11 cellular contexts compared by ENCODE assay signal in genomic region chr9:37144762-37145161, GRCh38. TPM values are rescaled to one million over a fixed set of nuclear protein-coding genes. Genes with fewer than 3 reads are reported as not detected.
A peak's percentile ranks its signal among the peaks of the same experiment; 100 is the strongest.
DNase-seq lines count a peak whose midpoint lies in the region; ATAC-seq and TF ChIP-seq lines count a peak whose summit lies in the region.
"Had no signal": no experiment of that assay in that cellular context is flagged by ENCODE, and none has a peak within 500 bp of the region (broad histone marks: within the 10 kb centered on the region; RNA-seq: fewer than 3 reads in every experiment).

No MANE protein-coding gene starts in this region.

- no peaks in the 10 kb centered on the region for H3K9me3 Mint-ChIP-seq in activated T-cell treated with anti-CD3 and anti-CD28 coated beads, Interleukin-2, amount 50 U/mL, for 24 hours
- peaks cover 1% of the 10 kb centered on the region for H3K9me3 Mint-ChIP-seq in activated naive CD8-positive, alpha-beta T cell treated with anti-CD3 and anti-CD28 coated beads for 36 hours
- no peaks in the 10 kb centered on the region for H3K9me3 Mint-ChIP-seq in stimulated activated naive B cell treated with anti-CD40 and anti-IgM and Interleukin-4, amounts not matched to agents 10 μg/mL and 1 μg/mL and 100 μg/mL, for 72 hours
- H3K9me3 Mint-ChIP-seq: nephron had no signal

- peak overlapping the region; percentile 9 for H3K27ac Mint-ChIP-seq in activated T-cell treated with anti-CD3 and anti-CD28 coated beads, Interleukin-2, amount 50 U/mL, for 24 hours
- H3K27ac Mint-ChIP-seq in activated naive CD8-positive, alpha-beta T cell treated with anti-CD3 and anti-CD28 coated beads for 36 hours = peak overlapping the region; percentile 27
- peak overlapping the region; percentile 65 for H3K27ac Mint-ChIP-seq in stimulated activated naive B cell treated with anti-CD40 and anti-IgM and Interleukin-4, amounts not matched to agents 10 μg/mL and 1 μg/mL and 100 μg/mL, for 72 hours
- H3K27ac Mint-ChIP-seq: nephron had no signal

- no peak for TF ChIP-seq CTCF in omental fat pad (IDR thresholded peaks at IDR 0.05)

- H3K36me3 Mint-ChIP-seq in activated T-cell treated with anti-CD3 and anti-CD28 coated beads, Interleukin-2, amount 50 U/mL, for 24 hours (ENCODE audit: low read depth) = peaks cover 56% of the 10 kb centered on the region
- H3K36me3 Mint-ChIP-seq in activated naive CD8-positive, alpha-beta T cell treated with anti-CD3 and anti-CD28 coated beads for 36 hours = peaks cover 43% of the 10 kb centered on the region
- H3K36me3 Mint-ChIP-seq in stimulated activated naive B cell treated with anti-CD40 and anti-IgM and Interleukin-4, amounts not matched to agents 10 μg/mL and 1 μg/mL and 100 μg/mL, for 72 hours = peaks cover 14 to 28% of the 10 kb centered on the region in 2 donors

- ATAC-seq in HG03039 (IDR thresholded peaks at IDR 0.05; ENCODE audit: unreplicated experiment) = peak; percentile 45
- ATAC-seq in stimulated activated naive B cell treated with anti-CD40 and anti-IgM and Interleukin-4, amounts not matched to agents 10 μg/mL and 1 μg/mL and 100 μg/mL, for 72 hours (replicated peaks) = peak; percentile 72 to 84
- ATAC-seq in omental fat pad (ENCODE audit: low FRiP score) = no peak

- no peaks in the 10 kb centered on the region for H3K27me3 Mint-ChIP-seq in activated T-cell treated with anti-CD3 and anti-CD28 coated beads, Interleukin-2, amount 50 U/mL, for 24 hours
- no peaks in the 10 kb centered on the region for H3K27me3 Mint-ChIP-seq in activated naive CD8-positive, alpha-beta T cell treated with anti-CD3 and anti-CD28 coated beads for 36 hours
- H3K27me3 Mint-ChIP-seq in stimulated activated naive B cell treated with anti-CD40 and anti-IgM and Interleukin-4, amounts not matched to agents 10 μg/mL and 1 μg/mL and 100 μg/mL, for 72 hours = no peaks in the 10 kb centered on the region

- H3K4me3 Mint-ChIP-seq in activated T-cell treated with anti-CD3 and anti-CD28 coated beads, Interleukin-2, amount 50 U/mL, for 24 hours = no peak overlapping the region
- H3K4me3 Mint-ChIP-seq in activated naive CD8-positive, alpha-beta T cell treated with anti-CD3 and anti-CD28 coated beads for 36 hours = no peak overlapping the region
- peak overlapping the region; percentile 13 to 36 for H3K4me3 Mint-ChIP-seq in stimulated activated naive B cell treated with anti-CD40 and anti-IgM and Interleukin-4, amounts not matched to agents 10 μg/mL and 1 μg/mL and 100 μg/mL, for 72 hours
- H3K4me3 Mint-ChIP-seq: nephron had no signal

- peaks cover 55% of the 10 kb centered on the region for H3K4me1 Mint-ChIP-seq in activated T-cell treated with anti-CD3 and anti-CD28 coated beads, Interleukin-2, amount 50 U/mL, for 24 hours (ENCODE audit: low read depth)
- peaks cover 44% of the 10 kb centered on the region for H3K4me1 Mint-ChIP-seq in activated naive CD8-positive, alpha-beta T cell treated with anti-CD3 and anti-CD28 coated beads for 36 hours
- peaks cover 25 to 52% of the 10 kb centered on the region in 2 donors for H3K4me1 Mint-ChIP-seq in stimulated activated naive B cell treated with anti-CD40 and anti-IgM and Interleukin-4, amounts not matched to agents 10 μg/mL and 1 μg/mL and 100 μg/mL, for 72 hours

- DNase-seq in activated T-cell treated with anti-CD3 and anti-CD28 coated beads, Interleukin-2, amount 50 U/mL, for 24 hours = no peak
- DNase-seq in activated T-cell treated with anti-CD3 and anti-CD28 coated beads, Interleukin-2, amount 50 U/mL, for 1 hour = no peak
- no peak for DNase-seq in activated naive CD8-positive, alpha-beta T cell treated with anti-CD3 and anti-CD28 coated beads for 36 hours
- no peak for DNase-seq in stimulated activated naive B cell treated with anti-CD40 and anti-IgM and Interleukin-4, amounts not matched to agents 10 μg/mL and 1 μg/mL and 100 μg/mL, for 72 hours
- DNase-seq in epidermal melanocyte (ENCODE audit: insufficient read length, low spot score) (no peak), omental fat pad (ENCODE audit: low spot score) (no peak), MV-4-11 (lab: John Stamatoyannopoulos, UW) (no peak)
- DNase-seq: activated CD8-positive, alpha-beta memory T cell treated with anti-CD3 and anti-CD28 coated beads, Interleukin-2, amount 50 U/mL, for 4 hours; stimulated activated CD8-positive, alpha-beta memory T cell treated with anti-CD3 and anti-CD28 coated beads, Interleukin-4, amount 100 ng/mL, for 48 hours had no signal

RNA-seq across cellular contexts. Expression of gene ZCCHC7, which starts 24.4 kb away (rescaled TPM):
- total RNA-seq in activated naive CD8-positive, alpha-beta T cell treated with anti-CD3 and anti-CD28 coated beads for 36 hours = 10 to 100 TPM; 35.4 to 37.5 TPM
- total RNA-seq in omental fat pad = 10 to 100 TPM; 11.7 to 24.6 (median 13.6) TPM

Comparison
In these comparisons a context has a peak if more than half of its experiments do, and no peak if none do; other contexts are left out.
1. H3K27ac Mint-ChIP-seq: peak in every context shown above with its lines; median percentile 65 in stimulated activated naive B cell treated with anti-CD40 and anti-IgM and Interleukin-4, amounts not matched to agents 10 μg/mL and 1 μg/mL and 100 μg/mL, for 72 hours; 27 in activated naive CD8-positive, alpha-beta T cell treated with anti-CD3 and anti-CD28 coated beads for 36 hours; 9 in activated T-cell treated with anti-CD3 and anti-CD28 coated beads, Interleukin-2, amount 50 U/mL, for 24 hours.
2. H3K4me3 Mint-ChIP-seq: peak in stimulated activated naive B cell treated with anti-CD40 and anti-IgM and Interleukin-4, amounts not matched to agents 10 μg/mL and 1 μg/mL and 100 μg/mL, for 72 hours (2 of 2); none in activated T-cell treated with anti-CD3 and anti-CD28 coated beads, Interleukin-2, amount 50 U/mL, for 24 hours (single experiment) and activated naive CD8-positive, alpha-beta T cell treated with anti-CD3 and anti-CD28 coated beads for 36 hours (single experiment).